Comparison of ENCODE assay signal across 9 cellular contexts in genomic region chr10:118340486-118340885, GRCh38. TPM values are rescaled to one million over a fixed set of nuclear protein-coding genes. Genes with fewer than 3 reads are reported as not detected.
A peak's percentile ranks its signal among the peaks of the same experiment; 100 is the strongest.
DNase-seq lines count a peak whose midpoint lies in the region; ATAC-seq and TF ChIP-seq lines count a peak whose summit lies in the region.
"Had no signal": no experiment of that assay in that cellular context is flagged by ENCODE, and none has a peak within 500 bp of the region (broad histone marks: within the 10 kb centered on the region; RNA-seq: fewer than 3 reads in every experiment).

No MANE protein-coding gene starts in this region.

- H3K27me3 ChIP-seq in CD8-positive, alpha-beta memory T cell (ENCODE audit: insufficient read depth, low read length, poor library complexity, severe bottlenecking) = no peaks in the 10 kb centered on the region

- POLR2A ChIA-PET in CD8-positive, alpha-beta memory T cell (lab: Charles Lee) = no interaction called here
- POLR2A ChIA-PET in activated CD8-positive, alpha-beta T cell treated with anti-CD3 and anti-CD28 coated beads for 36 hours (lab: Charles Lee) = interaction anchor here (1.3 kb wide), 1 partner anchor 11 kb away, joined by 5 read pairs; no protein-coding TSS in a partner anchor

- peaks cover 35% of the 10 kb centered on the region for H3K4me1 ChIP-seq in CD8-positive, alpha-beta memory T cell (ENCODE audit: insufficient read depth, low read length)

- no peak for TF ChIP-seq CTCF in activated CD8-positive, alpha-beta T cell treated with anti-CD3 and anti-CD28 coated beads for 36 hours (IDR thresholded peaks at IDR 0.05)

- H3K27ac ChIP-seq in CD8-positive, alpha-beta memory T cell (ENCODE audit: low read depth, low read length) = no peak overlapping the region

- peaks cover 0 to 3% (median 0%) of the 10 kb centered on the region in 5 donors for H3K9me3 Mint-ChIP-seq in CD8-positive, alpha-beta memory T cell
- no peaks in the 10 kb centered on the region for H3K9me3 Mint-ChIP-seq in activated CD8-positive, alpha-beta T cell treated with anti-CD3 and anti-CD28 coated beads for 36 hours
- H3K9me3 Mint-ChIP-seq in naive B cell = peaks cover 0 to 1% (median 0%) of the 10 kb centered on the region in 7 donors

- H3K36me3 ChIP-seq in CD8-positive, alpha-beta memory T cell (ENCODE audit: insufficient read depth, low read length) = no peaks in the 10 kb centered on the region

- H3K27ac Mint-ChIP-seq in CD8-positive, alpha-beta memory T cell = peak overlapping the region in 6 of 8 donors; percentile 20 to 88 (median 77)
- peak overlapping the region; percentile 34 for H3K27ac Mint-ChIP-seq in activated CD8-positive, alpha-beta T cell treated with anti-CD3 and anti-CD28 coated beads for 36 hours
- H3K27ac Mint-ChIP-seq in naive B cell = peak overlapping the region; percentile 13 to 91 (median 72)

- no peaks in the 10 kb centered on the region for H3K9me3 ChIP-seq in CD8-positive, alpha-beta memory T cell (ENCODE audit: low read length)

- no peak overlapping the region for H3K4me3 ChIP-seq in CD8-positive, alpha-beta memory T cell (ENCODE audit: low read length)
- peak overlapping the region; percentile 91 for H3K4me3 ChIP-seq in Jurkat, Clone E6-1 (ENCODE audit: low read length)

- H3K27me3 Mint-ChIP-seq in CD8-positive, alpha-beta memory T cell = peaks cover 0 to 2% of the 10 kb centered on the region in 2 donors
- H3K27me3 Mint-ChIP-seq in activated CD8-positive, alpha-beta T cell treated with anti-CD3 and anti-CD28 coated beads for 36 hours = no peaks in the 10 kb centered on the region
- no peaks in the 10 kb centered on the region for H3K27me3 Mint-ChIP-seq in naive B cell

- intact Hi-C loops in activated CD8-positive, alpha-beta T cell treated with anti-CD3 and anti-CD28 coated beads for 36 hours (cut with micrococcal nuclease) = no loop called here

- peaks cover 49 to 74% (median 68%) of the 10 kb centered on the region in 3 donors for H3K4me1 Mint-ChIP-seq in CD8-positive, alpha-beta memory T cell
- H3K4me1 Mint-ChIP-seq in activated CD8-positive, alpha-beta T cell treated with anti-CD3 and anti-CD28 coated beads for 36 hours (ENCODE audit: low read depth) = peaks cover 35% of the 10 kb centered on the region
- peaks cover 23 to 41% (median 34%) of the 10 kb centered on the region in 3 donors for H3K4me1 Mint-ChIP-seq in naive B cell

- CTCF ChIA-PET in CD8-positive, alpha-beta memory T cell (lab: Charles Lee) = no interaction called here
- CTCF ChIA-PET in activated CD8-positive, alpha-beta T cell treated with anti-CD3 and anti-CD28 coated beads for 36 hours (lab: Charles Lee) = no interaction called here

- ATAC-seq in activated CD8-positive, alpha-beta T cell treated with anti-CD3 and anti-CD28 coated beads for 36 hours = no peak
- ATAC-seq in naive B cell (ENCODE audit: low read depth in 2 of 2) (peak; percentile 19 to 34), HG03565 (IDR thresholded peaks at IDR 0.05; ENCODE audit: unreplicated experiment) (no peak), HG03439 (IDR thresholded peaks at IDR 0.05; ENCODE audit: unreplicated experiment) (no peak), HG03159 (IDR thresholded peaks at IDR 0.05; ENCODE audit: unreplicated experiment) (no peak)

- peaks cover 0 to 44% (median 5%) of the 10 kb centered on the region in 3 donors for H3K36me3 Mint-ChIP-seq in CD8-positive, alpha-beta memory T cell
- H3K36me3 Mint-ChIP-seq in activated CD8-positive, alpha-beta T cell treated with anti-CD3 and anti-CD28 coated beads for 36 hours (ENCODE audit: low read depth) = peaks cover 14% of the 10 kb centered on the region
- peaks cover 0 to 6% of the 10 kb centered on the region in 2 donors for H3K36me3 Mint-ChIP-seq in naive B cell

- DNase-seq in CD8-positive, alpha-beta memory T cell = no peak
- peak; percentile 23 for DNase-seq in Jurkat, Clone E6-1 (ENCODE audit: low read depth, low spot score)
- DNase-seq in activated CD8-positive, alpha-beta T cell treated with anti-CD3 and anti-CD28 coated beads for 36 hours = no peak
- DNase-seq in naive B cell = peak; percentile 19
- no peak for DNase-seq in stimulated activated CD4-positive, alpha-beta T cell treated with anti-CD3 and anti-CD28 coated beads, Interleukin-12 subunit alpha, Interleukin-12 subunit beta, amount 100 ng/mL, for 4 hours
- DNase-seq: stimulated activated CD4-positive, alpha-beta T cell treated with anti-CD3 and anti-CD28 coated beads, Interleukin-15, amount 100 ng/mL, for 24 hours had no signal

- peak overlapping the region; percentile 40 to 98 (median 89) for H3K4me3 Mint-ChIP-seq in CD8-positive, alpha-beta memory T cell
- H3K4me3 Mint-ChIP-seq in activated CD8-positive, alpha-beta T cell treated with anti-CD3 and anti-CD28 coated beads for 36 hours = peak overlapping the region; percentile 87
- H3K4me3 Mint-ChIP-seq in naive B cell = peak overlapping the region; percentile 75 to 97 (median 93)

RNA-seq across cellular contexts. Expression of gene FAM204A, which starts 1.6 kb away (rescaled TPM):
- total RNA-seq in CD8-positive, alpha-beta memory T cell = 10 to 100 TPM; 66.3 to 71.6 TPM
- polyA plus RNA-seq in CD8-positive, alpha-beta memory T cell = 106 TPM
- 41.7 TPM for polyA plus RNA-seq in Jurkat, Clone E6-1 (2012; ENCODE audit: insufficient read depth, insufficient read length)
- 10 to 100 TPM; 56.0 to 64.1 TPM for total RNA-seq in activated CD8-positive, alpha-beta T cell treated with anti-CD3 and anti-CD28 coated beads for 36 hours
- polyA plus RNA-seq in naive B cell (ENCODE audit: low read depth in 6 of 6) = 100 to 1,000 TPM; 137 to 206 (median 152) TPM

Comparison
In these comparisons a context has a peak if more than half of its experiments do, and no peak if none do; other contexts are left out.
1. DNase-seq: peak in Jurkat, Clone E6-1 (single experiment) and naive B cell (single experiment); none in CD8-positive, alpha-beta memory T cell (0 of 5), activated CD8-positive, alpha-beta T cell treated with anti-CD3 and anti-CD28 coated beads for 36 hours (single experiment) and stimulated activated CD4-positive, alpha-beta T cell treated with anti-CD3 and anti-CD28 coated beads, Interleukin-12 subunit alpha, Interleukin-12 subunit beta, amount 100 ng/mL, for 4 hours (single experiment).
2. ATAC-seq: peak in naive B cell (2 of 2); none in activated CD8-positive, alpha-beta T cell treated with anti-CD3 and anti-CD28 coated beads for 36 hours (single experiment), HG03565 (single experiment), HG03439 (single experiment) and HG03159 (single experiment).
3. Peak in every context shown above with its lines, with median percentiles within 50 percentile points of each other: H3K27ac Mint-ChIP-seq and H3K4me3 Mint-ChIP-seq.